In the genomic region with DNA sequence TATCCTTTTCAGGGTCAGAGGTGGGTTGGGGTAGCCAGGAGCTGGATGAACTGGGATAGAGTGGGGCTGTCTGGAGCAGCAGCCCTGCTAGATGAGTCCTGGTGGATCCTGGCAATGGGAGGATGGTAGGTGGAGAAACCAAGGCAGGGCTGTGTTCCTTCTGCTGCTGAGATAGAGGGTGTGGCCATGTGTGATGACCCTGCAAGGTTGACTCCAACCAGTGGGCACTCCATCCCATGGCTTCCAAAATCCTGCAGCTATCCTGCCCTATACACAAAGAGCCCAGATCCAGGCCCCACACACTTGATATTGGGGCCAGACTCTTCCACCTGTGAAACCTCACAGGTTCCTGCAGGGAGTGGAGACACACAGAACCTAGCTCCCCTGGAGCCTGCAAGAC, we compare ENCODE assay signal across 19 cellular contexts.
DNase-seq lines count a peak whose midpoint lies in the region; ATAC-seq and TF ChIP-seq lines count a peak whose summit lies in the region.
"Had no signal": no experiment of that assay in that cellular context is flagged by ENCODE, and none has a peak within 500 bp of the region (broad histone marks: within the 10 kb centered on the region; RNA-seq: fewer than 3 reads in every experiment).

No MANE protein-coding gene starts in this region.

- in situ Hi-C loops in brain microvascular endothelial cell (cut with HindIII; ENCODE audit: low pct_ligation_motif_present, low sequenced_read_pairs) = no loop called here

- TF ChIP-seq CTCF in brain microvascular endothelial cell (IDR thresholded peaks at IDR 0.05; ENCODE audit: low read depth, low read length, missing control alignments) = no peak

- no peak overlapping the region for H3K27ac ChIP-seq in brain microvascular endothelial cell
- H3K27ac ChIP-seq: epithelial cell of prostate, foreskin keratinocyte, prostate gland had no signal

- ATAC-seq in effector memory CD8-positive, alpha-beta T cell (replicated peaks) = no peak
- ATAC-seq in stimulated activated effector memory CD8-positive, alpha-beta T cell treated with anti-CD3 and anti-CD28 coated beads, Interleukin-12 subunit alpha, Interleukin-12 subunit beta, amount 100 ng/mL, for 72 hours = no peak
- no peak for ATAC-seq in GM19324 (IDR thresholded peaks at IDR 0.05; ENCODE audit: low FRiP score, unreplicated experiment)
- ATAC-seq: foreskin keratinocyte had no signal

- peak; percentile 52; the same call in 1 of the 2 replicates for TF ChIP-seq POLR2A in Raji (IDR thresholded peaks at IDR 0.05; ENCODE audit: insufficient read depth, low read depth, low read length)

- H3K36me3 Mint-ChIP-seq in activated T-cell treated with anti-CD3 and anti-CD28 coated beads, Interleukin-2, amount 50 U/mL, for 24 hours (ENCODE audit: low read depth) = peaks cover 54% of the 10 kb centered on the region
- peaks cover 52% of the 10 kb centered on the region for H3K36me3 Mint-ChIP-seq in effector memory CD8-positive, alpha-beta T cell (ENCODE audit: insufficient read depth)
- H3K36me3 Mint-ChIP-seq in stimulated activated effector memory CD8-positive, alpha-beta T cell treated with anti-CD3 and anti-CD28 coated beads, Interleukin-12 subunit alpha, Interleukin-12 subunit beta, amount 100 ng/mL, for 72 hours = peaks cover 71% of the 10 kb centered on the region
- H3K36me3 Mint-ChIP-seq: activated naive CD4-positive, alpha-beta T cell treated with anti-CD3 and anti-CD28 coated beads, Interleukin-2, amount 50 U/mL, for 24 hours; naive B cell had no signal

- H3K9me3 Mint-ChIP-seq in activated T-cell treated with anti-CD3 and anti-CD28 coated beads, Interleukin-2, amount 50 U/mL, for 24 hours = no peaks in the 10 kb centered on the region
- no peaks in the 10 kb centered on the region for H3K9me3 Mint-ChIP-seq in effector memory CD8-positive, alpha-beta T cell
- H3K9me3 Mint-ChIP-seq in stimulated activated effector memory CD8-positive, alpha-beta T cell treated with anti-CD3 and anti-CD28 coated beads, Interleukin-12 subunit alpha, Interleukin-12 subunit beta, amount 100 ng/mL, for 72 hours = no peaks in the 10 kb centered on the region
- H3K9me3 Mint-ChIP-seq: activated naive CD4-positive, alpha-beta T cell treated with anti-CD3 and anti-CD28 coated beads, Interleukin-2, amount 50 U/mL, for 24 hours; naive B cell had no signal

- H3K4me3 Mint-ChIP-seq in activated T-cell treated with anti-CD3 and anti-CD28 coated beads, Interleukin-2, amount 50 U/mL, for 24 hours = peak overlapping the region; percentile 13
- H3K4me3 Mint-ChIP-seq in effector memory CD8-positive, alpha-beta T cell = peak overlapping the region in 1 of 2 donors; percentile 21
- peak overlapping the region; percentile 80 for H3K4me3 Mint-ChIP-seq in stimulated activated effector memory CD8-positive, alpha-beta T cell treated with anti-CD3 and anti-CD28 coated beads, Interleukin-12 subunit alpha, Interleukin-12 subunit beta, amount 100 ng/mL, for 72 hours
- H3K4me3 Mint-ChIP-seq: activated naive CD4-positive, alpha-beta T cell treated with anti-CD3 and anti-CD28 coated beads, Interleukin-2, amount 50 U/mL, for 24 hours had no signal

- peaks cover 36% of the 10 kb centered on the region for H3K4me1 Mint-ChIP-seq in activated T-cell treated with anti-CD3 and anti-CD28 coated beads, Interleukin-2, amount 50 U/mL, for 24 hours (ENCODE audit: low read depth)
- peaks cover 14 to 23% of the 10 kb centered on the region in 2 donors for H3K4me1 Mint-ChIP-seq in effector memory CD8-positive, alpha-beta T cell (ENCODE audit: low read depth in 2 of 2)
- H3K4me1 Mint-ChIP-seq in stimulated activated effector memory CD8-positive, alpha-beta T cell treated with anti-CD3 and anti-CD28 coated beads, Interleukin-12 subunit alpha, Interleukin-12 subunit beta, amount 100 ng/mL, for 72 hours = peaks cover 24% of the 10 kb centered on the region

- peaks cover 17% of the 10 kb centered on the region for H3K36me3 ChIP-seq in brain microvascular endothelial cell (replicated peaks)

- no peak overlapping the region for H3K4me3 ChIP-seq in brain microvascular endothelial cell (ENCODE audit: low read depth, low read length)
- H3K4me3 ChIP-seq: prostate gland had no signal

- H3K27me3 ChIP-seq in brain microvascular endothelial cell (replicated peaks) = no peaks in the 10 kb centered on the region
- H3K27me3 ChIP-seq: foreskin keratinocyte had no signal

- H3K27me3 Mint-ChIP-seq in activated T-cell treated with anti-CD3 and anti-CD28 coated beads, Interleukin-2, amount 50 U/mL, for 24 hours = no peaks in the 10 kb centered on the region
- no peaks in the 10 kb centered on the region for H3K27me3 Mint-ChIP-seq in effector memory CD8-positive, alpha-beta T cell
- H3K27me3 Mint-ChIP-seq: activated naive CD4-positive, alpha-beta T cell treated with anti-CD3 and anti-CD28 coated beads, Interleukin-2, amount 50 U/mL, for 24 hours; naive B cell had no signal

- no peak for DNase-seq in activated T-cell treated with anti-CD3 and anti-CD28 coated beads, Interleukin-2, amount 50 U/mL, for 24 hours
- DNase-seq in activated T-cell treated with anti-CD3 and anti-CD28 coated beads, Interleukin-2, amount 50 U/mL, for 1 hour = no peak
- no peak for DNase-seq in effector memory CD8-positive, alpha-beta T cell
- DNase-seq in stimulated activated effector memory CD8-positive, alpha-beta T cell treated with anti-CD3 and anti-CD28 coated beads, Interleukin-12 subunit alpha, Interleukin-12 subunit beta, amount 100 ng/mL, for 72 hours (ENCODE audit: low spot score in 2 of 2) = no peak
- DNase-seq in brain microvascular endothelial cell (no peak), hippocampal formation (lab: John Stamatoyannopoulos, UW) (no peak)
- DNase-seq: ACHN; activated CD4-positive, alpha-beta T cell treated with anti-CD3 and anti-CD28 coated beads, Interleukin-2, amount 50 U/mL, for 1 hour; foreskin keratinocyte; hypothalamus; IMR-90; naive B cell; NCI-H1694 treated with DMSO at 0.1 percent for 48 hours; stimulated activated CD4-positive, alpha-beta T cell treated with anti-CD3 and anti-CD28 coated beads, Interleukin-1b, Interleukin-23, amount 100 ng/mL, for 48 hours had no signal

- peak overlapping the region; percentile 10 for H3K27ac Mint-ChIP-seq in activated T-cell treated with anti-CD3 and anti-CD28 coated beads, Interleukin-2, amount 50 U/mL, for 24 hours
- peak overlapping the region; percentile 98 to 99 for H3K27ac Mint-ChIP-seq in effector memory CD8-positive, alpha-beta T cell
- H3K27ac Mint-ChIP-seq in stimulated activated effector memory CD8-positive, alpha-beta T cell treated with anti-CD3 and anti-CD28 coated beads, Interleukin-12 subunit alpha, Interleukin-12 subunit beta, amount 100 ng/mL, for 72 hours = peak overlapping the region; percentile 64
- H3K27ac Mint-ChIP-seq: activated naive CD4-positive, alpha-beta T cell treated with anti-CD3 and anti-CD28 coated beads, Interleukin-2, amount 50 U/mL, for 24 hours had no signal

Comparison
In these comparisons a context has a peak if more than half of its experiments do, and no peak if none do; other contexts are left out.
1. H3K27ac Mint-ChIP-seq: peak in every context shown above with its lines; median percentile 98 in effector memory CD8-positive, alpha-beta T cell; 64 in stimulated activated effector memory CD8-positive, alpha-beta T cell treated with anti-CD3 and anti-CD28 coated beads, Interleukin-12 subunit alpha, Interleukin-12 subunit beta, amount 100 ng/mL, for 72 hours; 10 in activated T-cell treated with anti-CD3 and anti-CD28 coated beads, Interleukin-2, amount 50 U/mL, for 24 hours.